Comparison of ENCODE assay signal across 8 cellular contexts in genomic region chr7:743341-744127, GRCh38. TPM values are rescaled to one million over a fixed set of nuclear protein-coding genes. Genes with fewer than 3 reads are reported as not detected.
DNase-seq lines count a peak whose midpoint lies in the region; ATAC-seq, FAIRE-seq and TF ChIP-seq lines count a peak whose summit lies in the region.
"Not testable (repeated sequence)": the region's sequence is repeated elsewhere in the genome, so short reads cannot be mapped to it uniquely, and the experiment has no call there.

No MANE protein-coding gene starts in this region.

- BruUV-seq in A673 (replicated peaks; lab: Mats Ljungman, UMichigan): TSS peak; percentile 10
- not testable (repeated sequence) for BruUV-seq in PC-3 (replicated peaks; lab: Mats Ljungman, UMichigan)

- not testable (repeated sequence) for H3K9me2 ChIP-seq in PC-3 (replicated peaks; ENCODE audit: low read length)

- H2AFZ ChIP-seq in PC-3 (ENCODE audit: low read length): not testable (repeated sequence)

- not testable (repeated sequence) for H3K27ac Mint-ChIP-seq in WTC11

- 59 to 85% (median 75%) methylated on average over 14 of the region's 14 CpGs for WGBS in stomach, 5 donors

- intact Hi-C loops in A673 (cut with micrococcal nuclease; ENCODE audit: unreplicated experiment); PC-3 (cut with micrococcal nuclease); Right ventricle myocardium superior (cut with DNase I); mucosa of descending colon (cut with DNase I, micrococcal nuclease); stomach (cut with DNase I; ENCODE audit: low total_unique reads): not testable (repeated sequence)

- not testable (repeated sequence) for H3K27me3 ChIP-seq in A673 (replicated peaks; ENCODE audit: insufficient read depth, low read depth, low read length, poor library complexity); PC-3 (ENCODE audit: low read length); stomach

- not testable (repeated sequence) for H3K27me3 Mint-ChIP-seq in WTC11 (ENCODE audit: low read depth)

- not testable (repeated sequence) for H3K27ac ChIP-seq in A673 (ENCODE audit: low read depth, low read length, poor library complexity, severe bottlenecking); PC-3 (ENCODE audit: low read length); stomach

- ATAC-seq in PC-3: peak; percentile 99
- ATAC-seq in WTC11; Right ventricle myocardium superior (ENCODE audit: poor library complexity): not testable (repeated sequence)
- ATAC-seq in mucosa of descending colon: peak; percentile 47

- not testable (repeated sequence) for H3K4me1 ChIP-seq in A673 (ENCODE audit: insufficient read depth, low read length, poor library complexity, severe bottlenecking); PC-3 (ENCODE audit: insufficient read depth, low read length); mucosa of descending colon (ENCODE audit: low read depth); stomach

- TF ChIP-seq EP300 in stomach (IDR thresholded peaks at IDR 0.05): not testable (repeated sequence)

- DNase-seq in A673 (ENCODE audit: low spot score); WTC11 (ENCODE audit: low spot score): not testable (repeated sequence)
- peak; percentile 85 for DNase-seq in H54 (ENCODE audit: insufficient read length, low spot score)
- peak; percentile 70 for DNase-seq in PC-3
- peak; percentile 81 for DNase-seq in epithelial cell of esophagus (ENCODE audit: low read depth)
- peak; percentile 20 for DNase-seq in Right ventricle myocardium superior
- peak in 1 of 3 donors; percentile 28 for DNase-seq in mucosa of descending colon
- DNase-seq in stomach: peak; percentile 61

- not testable (repeated sequence) for H3F3A ChIP-seq in PC-3 (ENCODE audit: low read length, unreplicated experiment)

- not testable (repeated sequence) for H3K9me3 ChIP-seq in A673 (ENCODE audit: low read depth, low read length, poor library complexity, severe bottlenecking); PC-3 (ENCODE audit: low read length); mucosa of descending colon; stomach

- H3K9me3 Mint-ChIP-seq in WTC11: not testable (repeated sequence)

- H3K4me1 Mint-ChIP-seq in WTC11: not testable (repeated sequence)

- not testable (repeated sequence) for H3K9ac ChIP-seq in PC-3 (ENCODE audit: low read length)

- H4K20me1 ChIP-seq in PC-3 (ENCODE audit: low read length): not testable (repeated sequence)

- TF ChIP-seq CTCF in A673 (conservative IDR thresholded peaks at IDR 0.05; ENCODE audit: low read depth, low read length); PC-3 (conservative IDR thresholded peaks at IDR 0.05; ENCODE audit: low read depth, low read length); WTC11 (IDR thresholded peaks at IDR 0.05); epithelial cell of esophagus (IDR thresholded peaks at IDR 0.05; ENCODE audit: insufficient read depth, low read depth, low read length, missing control alignments); mucosa of descending colon (IDR thresholded peaks at IDR 0.05); stomach (IDR thresholded peaks at IDR 0.05): not testable (repeated sequence)

- POLR2A ChIA-PET in A673 (lab: Charles Lee; ENCODE audit: low non-redundant PET); WTC11 (lab: Charles Lee): not testable (repeated sequence)
- POLR2A ChIA-PET in PC-3 (lab: Charles Lee; ENCODE audit: unreplicated experiment): interaction anchor here (0.6 to 0.7 kb wide), 2 partner anchors 12 to 94 kb away, joined by 3 read pairs; no protein-coding TSS in a partner anchor

- CTCF ChIA-PET in A673 (lab: Charles Lee); PC-3 (lab: Charles Lee); WTC11 (lab: Charles Lee): not testable (repeated sequence)

- H3K4me2 ChIP-seq in PC-3 (ENCODE audit: low read length): not testable (repeated sequence)

- peaks cover 33% of the 10 kb centered on the region for H3K36me3 Mint-ChIP-seq in WTC11

- H3K4me3 Mint-ChIP-seq in WTC11: not testable (repeated sequence)

- FAIRE-seq in H54 (lab: Jason Lieb, UNC): not testable (repeated sequence)

- H3K4me3 ChIP-seq in A673 (ENCODE audit: low read depth, low read length, poor library complexity, severe bottlenecking); PC-3 (ENCODE audit: low read length); epithelial cell of esophagus (ENCODE audit: low read length); mucosa of descending colon; stomach: not testable (repeated sequence)

- H3K36me3 ChIP-seq in A673 (ENCODE audit: insufficient read depth, low read length, poor library complexity, severe bottlenecking) (peaks cover 13% of the 10 kb centered on the region), stomach (peaks cover 21 to 56% (median 46%) of the 10 kb centered on the region in 4 donors)
- H3K36me3 ChIP-seq in PC-3 (ENCODE audit: low read depth, low read length); mucosa of descending colon (ENCODE audit: low read depth): not testable (repeated sequence)

- not testable (repeated sequence) for TF ChIP-seq POLR2A in H54 (IDR thresholded peaks at IDR 0.05; ENCODE audit: low read depth, low read length); stomach (IDR thresholded peaks at IDR 0.05)

- H3K79me2 ChIP-seq in PC-3 (ENCODE audit: low read length): peaks cover 35% of the 10 kb centered on the region

TF ChIP-seq in WTC11, 78 proteins besides CTCF, POLR2A, EP300 and RAD21:
- peak; percentile 96 for TF ChIP-seq HMGA2 (CRISPR knock-in tag; IDR thresholded peaks at IDR 0.05)

RNA-seq across cellular contexts. Expression of gene PRKAR1B, which starts 16.5 kb away (rescaled TPM):
- total RNA-seq in A673 (2021): 27.2 and 29.0 TPM in 2 replicates
- total RNA-seq in PC-3 (2014; rRNA removed): 15.6 and 19.1 TPM in 2 replicates
- total RNA-seq in WTC11 (2021): 40.8 to 44.1 TPM (median 43.6 TPM) in 3 replicates
- total RNA-seq in Right ventricle myocardium superior: 16.5 TPM
- 10 to 100 TPM; 10.1 to 24.5 (median 24.4) TPM for total RNA-seq in mucosa of descending colon
- 10 to 100 TPM in 4 of 5 donors, 1 to 10 TPM in 1; 4.5 to 45.8 (median 15.2) TPM for total RNA-seq in stomach
- polyA plus RNA-seq in stomach: 1 to 10 TPM; 5.0 to 9.3 (median 7.8) TPM

RNA-seq across cellular contexts. Expression of gene DNAAF5, which starts 17.0 kb away (rescaled TPM):
- total RNA-seq in A673 (2021): 74.4 and 78.1 TPM in 2 replicates
- 66.3 and 73.7 TPM in 2 replicates for total RNA-seq in PC-3 (2014; rRNA removed)
- total RNA-seq in WTC11 (2021): 55.5 to 62.2 TPM (median 56.0 TPM) in 3 replicates
- 19.3 TPM for total RNA-seq in Right ventricle myocardium superior
- 10 to 100 TPM; 29.4 to 43.0 (median 30.9) TPM for total RNA-seq in mucosa of descending colon
- total RNA-seq in stomach: 100 to 1,000 TPM in 1 of 5 donors, 10 to 100 TPM in 3, 1 to 10 TPM in 1; 9.2 to 210 (median 33.3) TPM
- polyA plus RNA-seq in stomach: 10 to 100 TPM in 2 of 3 donors, 1 to 10 TPM in 1; 6.7 to 15.1 (median 10.2) TPM
